30 cellular contexts compared by ENCODE assay signal in the genomic region with DNA sequence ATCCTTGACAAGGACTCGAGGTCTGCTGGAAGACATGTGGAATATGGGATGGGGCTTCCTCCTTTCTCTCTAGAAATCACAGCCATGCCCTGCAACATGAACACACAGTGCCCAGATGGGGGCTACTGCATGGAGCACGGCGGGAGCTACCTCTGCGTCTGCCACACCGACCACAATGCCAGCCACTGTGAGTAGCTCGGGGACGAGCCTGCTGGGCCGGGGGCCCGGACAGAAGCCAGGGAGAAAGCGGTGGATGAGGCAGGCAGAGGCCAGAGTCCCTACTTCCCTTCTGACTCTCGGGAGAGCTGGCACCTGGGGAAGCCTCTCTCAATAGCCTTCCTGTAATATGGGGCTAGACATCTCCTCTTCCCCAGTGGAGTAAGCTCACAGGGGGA. TPM values are rescaled to one million over a fixed set of nuclear protein-coding genes. Genes with fewer than 3 reads are reported as not detected.
"Had no signal": no experiment of that assay in that cellular context is flagged by ENCODE, and none has a peak within 500 bp of the region (broad histone marks: within the 10 kb centered on the region; RNA-seq: fewer than 3 reads in every experiment).

No MANE protein-coding gene starts in this region.

- H3K9me3 Mint-ChIP-seq: memory B cell; natural killer cell treated with Interleukin-12 subunit alpha and Interleukin-12 subunit beta and Interleukin-15 and Interleukin-18, amount 100 ng/mL, for 72 hours; stimulated activated memory B cell treated with anti-CD40 and anti-IgM and Interleukin-4, amounts not matched to agents 10 μg/mL and 1 μg/mL and 100 μg/mL, for 72 hours had no signal

- H3K9me3 ChIP-seq: left lung, lower lobe of right lung, neutrophil, prostate gland, thoracic aorta had no signal

- H3K27ac Mint-ChIP-seq: mesothelial cell of epicardium; natural killer cell treated with Interleukin-12 subunit alpha and Interleukin-12 subunit beta and Interleukin-15 and Interleukin-18, amount 100 ng/mL, for 72 hours; stimulated activated memory B cell treated with anti-CD40 and anti-IgM and Interleukin-4, amounts not matched to agents 10 μg/mL and 1 μg/mL and 100 μg/mL, for 72 hours had no signal

- H3K36me3 Mint-ChIP-seq: mesothelial cell of epicardium; natural killer cell treated with Interleukin-12 subunit alpha and Interleukin-12 subunit beta and Interleukin-15 and Interleukin-18, amount 100 ng/mL, for 72 hours had no signal

- FAIRE-seq: endothelial cell of umbilical vein had no signal

- ATAC-seq: gastroesophageal sphincter; heart left ventricle; left lung; lower lobe of right lung; mucosa of descending colon; natural killer cell treated with Interleukin-12 subunit alpha and Interleukin-12 subunit beta and Interleukin-15 and Interleukin-18, amount 100 ng/mL, for 72 hours; right cardiac atrium; stimulated activated memory B cell treated with anti-CD40 and anti-IgM and Interleukin-4, amounts not matched to agents 10 μg/mL and 1 μg/mL and 100 μg/mL, for 72 hours; stimulated activated naive CD8-positive, alpha-beta T cell treated with anti-CD3 and anti-CD28 coated beads, Interleukin-15, Interleukin-2, amounts not matched to agents 100 U/mL and 50 U/mL, for 24 hours had no signal

- H3K27me3 Mint-ChIP-seq: memory B cell; naive B cell; stimulated activated memory B cell treated with anti-CD40 and anti-IgM and Interleukin-4, amounts not matched to agents 10 μg/mL and 1 μg/mL and 100 μg/mL, for 72 hours had no signal

- DNase-seq: dermis blood vessel endothelial cell; effector memory CD4-positive, alpha-beta T cell; foreskin keratinocyte; left cardiac atrium; lower lobe of right lung; mucosa of descending colon; naive B cell; spleen; stimulated activated CD4-positive, alpha-beta T cell treated with anti-CD3 and anti-CD28 coated beads, Interleukin-4, amount 100 ng/mL, for 4 hours; stimulated activated naive CD8-positive, alpha-beta T cell treated with anti-CD3 and anti-CD28 coated beads, Interleukin-15, Interleukin-2, amounts not matched to agents 100 U/mL and 50 U/mL, for 24 hours; substantia nigra had no signal

- H3K4me3 ChIP-seq: coronary artery, esophagus muscularis mucosa, gastroesophageal sphincter, heart left ventricle, hepatocyte, left lung, lower lobe of right lung, mucosa of descending colon, prostate gland, skin epidermis, spleen, thoracic aorta, tibial nerve had no signal

- H3K4me1 Mint-ChIP-seq: mesothelial cell of epicardium, neural crest cell had no signal

- H3K27me3 ChIP-seq: esophagus muscularis mucosa, heart left ventricle, left lung, neutrophil, spleen, tibial nerve had no signal

- H3K9ac ChIP-seq: parathyroid adenoma had no signal

- H3K4me1 ChIP-seq: esophagus muscularis mucosa, foreskin keratinocyte, gastroesophageal sphincter, heart left ventricle, left lung, lower lobe of right lung, parathyroid adenoma, prostate gland, spleen, tibial nerve had no signal

- H3K27ac ChIP-seq: coronary artery, esophagus muscularis mucosa, foreskin keratinocyte, gastroesophageal sphincter, heart left ventricle, hepatocyte, left lung, lower lobe of right lung, neutrophil, parathyroid adenoma, prostate gland, skin epidermis, spleen, thoracic aorta, tibial nerve had no signal

- H3K36me3 ChIP-seq: neutrophil, prostate gland had no signal

- H3K4me3 Mint-ChIP-seq: memory B cell; mesothelial cell of epicardium; naive B cell; natural killer cell treated with Interleukin-12 subunit alpha and Interleukin-12 subunit beta and Interleukin-15 and Interleukin-18, amount 100 ng/mL, for 72 hours; neural crest cell; stimulated activated memory B cell treated with anti-CD40 and anti-IgM and Interleukin-4, amounts not matched to agents 10 μg/mL and 1 μg/mL and 100 μg/mL, for 72 hours had no signal

RNA-seq across cellular contexts. Expression of a gene that starts 50.5 kb away (rescaled TPM):
- total RNA-seq: foreskin keratinocyte had no signal
- polyA plus RNA-seq: foreskin keratinocyte had no signal
